In genomic region chr19:58553799-58554493, GRCh38 we compare ENCODE assay signal across 7 cellular contexts. TPM values are rescaled to one million over a fixed set of nuclear protein-coding genes. Genes with fewer than 3 reads are reported as not detected.
DNase-seq lines count a peak whose midpoint lies in the region; ATAC-seq and TF ChIP-seq lines count a peak whose summit lies in the region.

No MANE protein-coding gene starts in this region.

- H3K27me3 Mint-ChIP-seq in IgD-negative memory B cell, result no peaks in the 10 kb centered on the region

- peaks cover 33% of the 10 kb centered on the region for H3K4me1 ChIP-seq in adipocyte (ENCODE audit: control insufficient read depth, insufficient read depth, low read length)
- peaks cover 43% of the 10 kb centered on the region for H3K4me1 ChIP-seq in suprapubic skin

- H3K36me3 ChIP-seq in adipocyte (ENCODE audit: control insufficient read depth, insufficient read depth, low read length, severe bottlenecking) (peaks cover 57% of the 10 kb centered on the region), suprapubic skin (peaks cover 53% of the 10 kb centered on the region)

- H3K27ac Mint-ChIP-seq in IgD-negative memory B cell, result peak overlapping the region; percentile 99 to 100 (median 99)

- TF ChIP-seq CTCF in suprapubic skin (IDR thresholded peaks at IDR 0.05), result no peak

- no peaks in the 10 kb centered on the region for H3K9me3 Mint-ChIP-seq in IgD-negative memory B cell

- peaks cover 7% of the 10 kb centered on the region for H3K36me3 Mint-ChIP-seq in IgD-negative memory B cell

- H3K27ac ChIP-seq in layer of hippocampus (ENCODE audit: low read depth, low read length) (peak overlapping the region; percentile 96), suprapubic skin (peak overlapping the region; percentile 94)

- H3K9ac ChIP-seq in adipocyte (ENCODE audit: low read length), result peak overlapping the region; percentile 98

- DNase-seq in adipocyte (ENCODE audit: low read depth) (no peak), suprapubic skin (ENCODE audit: low spot score in 2 of 2) (peak in 1 of 2 donors; percentile 79), NCI-H2081 (lab: John Stamatoyannopoulos, UW) (no peak)

- no peak for TF ChIP-seq EP300 in suprapubic skin (IDR thresholded peaks at IDR 0.05)

- no peak for ATAC-seq in GM19397 (IDR thresholded peaks at IDR 0.05; ENCODE audit: unreplicated experiment)
- no peak for ATAC-seq in HG03460 (IDR thresholded peaks at IDR 0.05; ENCODE audit: unreplicated experiment)

- no peak for TF ChIP-seq POLR2A in suprapubic skin (IDR thresholded peaks at IDR 0.05)

- H3K27me3 ChIP-seq in adipocyte (replicated peaks; ENCODE audit: control insufficient read depth, insufficient read depth, low read length) (no peaks in the 10 kb centered on the region), layer of hippocampus (ENCODE audit: control insufficient read depth, insufficient read depth, low read length) (no peaks in the 10 kb centered on the region), suprapubic skin (no peaks in the 10 kb centered on the region)

- peaks cover 29 to 33% (median 30%) of the 10 kb centered on the region in 3 donors for H3K4me1 Mint-ChIP-seq in IgD-negative memory B cell

- peak overlapping the region; percentile 97 for H3K4me3 ChIP-seq in adipocyte (ENCODE audit: low read length)
- peak overlapping the region; percentile 71 for H3K4me3 ChIP-seq in suprapubic skin

- H3K9me3 ChIP-seq in adipocyte (ENCODE audit: control insufficient read depth, low read length) (no peaks in the 10 kb centered on the region), suprapubic skin (no peaks in the 10 kb centered on the region)

- peak overlapping the region; percentile 93 to 99 (median 95) for H3K4me3 Mint-ChIP-seq in IgD-negative memory B cell

- WGBS in suprapubic skin, result 41% methylated on average over 18 of the region's 18 CpGs

RNA-seq across cellular contexts. Expression of gene CHMP2A, which starts 1.0 kb away (rescaled TPM):
- 160 TPM for polyA plus RNA-seq in IgD-negative memory B cell
- 100 to 1,000 TPM in 3 of 4 donors, 10 to 100 TPM in 1; 96.1 to 120 (median 103) TPM for total RNA-seq in suprapubic skin

RNA-seq across cellular contexts. Expression of gene UBE2M, which starts 4.5 kb away (rescaled TPM):
- polyA plus RNA-seq in IgD-negative memory B cell, result 10.0 TPM
- 10 to 100 TPM; 16.4 to 31.5 (median 21.7) TPM for total RNA-seq in suprapubic skin

RNA-seq across cellular contexts. Expression of gene TRIM28, which starts 10.1 kb away (rescaled TPM):
- 38.9 TPM for polyA plus RNA-seq in IgD-negative memory B cell
- total RNA-seq in suprapubic skin, result 100 to 1,000 TPM; 334 to 395 (median 360) TPM

RNA-seq across cellular contexts. Expression of gene MZF1, which starts 19.2 kb away (rescaled TPM):
- 11.5 TPM for polyA plus RNA-seq in IgD-negative memory B cell
- total RNA-seq in suprapubic skin, result 10 to 100 TPM; 29.0 to 53.2 (median 37.5) TPM

RNA-seq across cellular contexts. Expression of gene ZBTB45, which starts 34.3 kb away (rescaled TPM):
- polyA plus RNA-seq in IgD-negative memory B cell, result 7.6 TPM
- total RNA-seq in suprapubic skin, result 10 to 100 TPM in 3 of 4 donors, 1 to 10 TPM in 1; 6.7 to 20.7 (median 15.8) TPM
